2 cellular contexts compared by ENCODE assay signal in genomic region chr14:105385698-105386365, GRCh38.
TF ChIP-seq lines count a peak whose summit lies in the region.

No MANE protein-coding gene starts in this region.

TF ChIP-seq in A549, 52 proteins besides CTCF, POLR2A, EP300 and RAD21:
- TF ChIP-seq MAFK (IDR thresholded peaks at IDR 0.05; ENCODE audit: partially characterized antibody) (peak; percentile 69), ESRRA (IDR thresholded peaks at IDR 0.05; ENCODE audit: borderline replicate concordance, low read length) (no peak)

TF ChIP-seq in IMR-90, 13 proteins besides CTCF, POLR2A, EP300 and RAD21:
- TF ChIP-seq MAFK (IDR thresholded peaks at IDR 0.05; ENCODE audit: low read depth, low read length) = peak; percentile 39; the same call in 1 of the 2 replicates
- TF ChIP-seq RFX5 (IDR thresholded peaks at IDR 0.05; ENCODE audit: low read depth, low read length) = no peak
